12 cellular contexts compared by ENCODE assay signal in genomic region chr10:132923384-132923783, GRCh38. TPM values are rescaled to one million over a fixed set of nuclear protein-coding genes. Genes with fewer than 3 reads are reported as not detected.
A peak's percentile ranks its signal among the peaks of the same experiment; 100 is the strongest.
DNase-seq lines count a peak whose midpoint lies in the region; ATAC-seq, FAIRE-seq and TF ChIP-seq lines count a peak whose summit lies in the region.
"Not testable (repeated sequence)": the region's sequence is repeated elsewhere in the genome, so short reads cannot be mapped to it uniquely, and the experiment has no call there.
"Had no signal": no experiment of that assay in that cellular context is flagged by ENCODE, and none has a peak within 500 bp of the region (broad histone marks: within the 10 kb centered on the region; RNA-seq: fewer than 3 reads in every experiment).

No MANE protein-coding gene starts in this region.

- not testable (repeated sequence) for H3K36me3 Mint-ChIP-seq in WTC11; glutamatergic neuron (ENCODE audit: unreplicated experiment)

- not testable (repeated sequence) for ATAC-seq in WTC11; Right ventricle myocardium superior (ENCODE audit: poor library complexity); lower lobe of right lung

- not testable (repeated sequence) for H3K4me2 ChIP-seq in H1 (ENCODE audit: insufficient read depth in 1 of 2, low read depth in 2 of 2, low read length in 2 of 2); neuronal stem cell (ENCODE audit: insufficient read depth, low read length, poor library complexity, severe bottlenecking)

- not testable (repeated sequence) for H3K27me3 Mint-ChIP-seq in WTC11 (ENCODE audit: low read depth); glutamatergic neuron (ENCODE audit: unreplicated experiment)

- TF ChIP-seq RAD21 in H1 (IDR thresholded peaks at IDR 0.05 in 1 of 2, conservative IDR thresholded peaks at IDR 0.05 in 1 of 2; ENCODE audit: low read depth in 2 of 2, low read length in 2 of 2), result not testable (repeated sequence)

- H4K91ac ChIP-seq in H1 (replicated peaks; ENCODE audit: insufficient read length, low read length), result not testable (repeated sequence)
- H4K91ac ChIP-seq in neuronal stem cell (ENCODE audit: low read depth, low read length, poor library complexity), result peak overlapping the region; percentile 24

- H3K27ac ChIP-seq in H1 (ENCODE audit: low read depth, low read length); kidney (ENCODE audit: low read depth in 2 of 2, low read length in 2 of 2); lower lobe of right lung; neuronal stem cell (replicated peaks; ENCODE audit: low read length): not testable (repeated sequence)

- H4K5ac ChIP-seq in H1 (ENCODE audit: insufficient read length, low read depth, low read length), result not testable (repeated sequence)

- 95% methylated on average over 6 of the region's 7 CpGs; no CpG with 5 or more reads in 1 of the 2 experiments for WGBS in H1 (ENCODE audit: extremely low coverage in 1 of 2, insufficient coverage in 1 of 2, insufficient read length in 1 of 2, insufficient replicate concordance in 2 of 2, low coverage in 1 of 2, low lambda C conversion rate in 2 of 2, missing lambda C conversion rate in 1 of 2), 2 experiments
- WGBS in neuronal stem cell (ENCODE audit: extremely low coverage in 2 of 2, insufficient read length in 2 of 2, insufficient replicate concordance in 1 of 2), 2 donors, result no CpG with 5 or more reads among the region's 7 CpGs

- not testable (repeated sequence) for H3K36me3 ChIP-seq in H1 (ENCODE audit: control insufficient read depth in 2 of 4, insufficient read depth in 4 of 4, low read length in 3 of 4); kidney (ENCODE audit: control insufficient read depth in 1 of 2, insufficient read depth in 2 of 2, low read length in 2 of 2); lower lobe of right lung; neuronal stem cell (replicated peaks in 1 of 2; ENCODE audit: control insufficient read depth in 2 of 2, insufficient read depth in 2 of 2, low read length in 2 of 2)

- H3K79me2 ChIP-seq in H1 (ENCODE audit: control insufficient read depth in 1 of 2, insufficient read depth in 2 of 2, low read length in 2 of 2), result not testable (repeated sequence)

- not testable (repeated sequence) for H2BK15ac ChIP-seq in H1 (ENCODE audit: low read length); neuronal stem cell (ENCODE audit: low read length)

- not testable (repeated sequence) for H3K4me1 ChIP-seq in H1 (replicated peaks in 1 of 4; ENCODE audit: control insufficient read depth in 3 of 4, insufficient read depth in 4 of 4, low read length in 3 of 4); kidney (ENCODE audit: control insufficient read depth in 1 of 2, insufficient read depth in 1 of 2, low read depth in 1 of 2, low read length in 2 of 2); lower lobe of right lung; neuronal stem cell (ENCODE audit: control insufficient read depth in 2 of 2, insufficient read depth in 1 of 2, low read depth in 1 of 2, low read length in 2 of 2)

- H3K23me2 ChIP-seq in H1 (ENCODE audit: low read depth, low read length), result not testable (repeated sequence)

- CTCF ChIA-PET in WTC11 (lab: Charles Lee), result not testable (repeated sequence)
- CTCF ChIA-PET in H1 (lab: Charles Lee; ENCODE audit: partially characterized antibody), result interaction anchor here (1.0 kb wide), 1 partner anchor 14 kb away, joined by 5 read pairs; no protein-coding TSS in a partner anchor

- H3K23ac ChIP-seq in H1 (ENCODE audit: insufficient read length); neuronal stem cell (ENCODE audit: low read depth, low read length, poor library complexity): not testable (repeated sequence)

- not testable (repeated sequence) for H3K18ac ChIP-seq in H1 (ENCODE audit: extremely low read depth, low read length); neuronal stem cell (ENCODE audit: low read length)

- not testable (repeated sequence) for H3K27me3 ChIP-seq in H1 (replicated peaks in 1 of 4; ENCODE audit: control insufficient read depth in 3 of 4, extremely low read depth in 1 of 4, insufficient read depth in 3 of 4, low read length in 3 of 4); lower lobe of right lung (ENCODE audit: low read depth); neuronal stem cell (ENCODE audit: control insufficient read depth in 3 of 3, insufficient read depth in 3 of 3, low read depth in 1 of 3, low read length in 3 of 3)

- not testable (repeated sequence) for H3K9me3 ChIP-seq in H1 (ENCODE audit: insufficient read depth in 2 of 2, low read depth in 1 of 2, low read length in 1 of 2); kidney (ENCODE audit: control insufficient read depth in 1 of 2, low read length in 2 of 2); lower lobe of right lung; neuronal stem cell (replicated peaks in 1 of 2; ENCODE audit: control insufficient read depth in 2 of 2, insufficient read depth in 1 of 2, low read depth in 1 of 2, low read length in 2 of 2)

- intact Hi-C loops in Right ventricle myocardium superior (cut with DNase I); kidney (cut with DNase I); lower lobe of right lung (cut with DNase I): not testable (repeated sequence)

- not testable (repeated sequence) for H2BK20ac ChIP-seq in H1 (ENCODE audit: low read length)

- not testable (repeated sequence) for DNase-seq in WTC11 (ENCODE audit: low spot score); H1 (ENCODE audit: low read depth in 1 of 2, low spot score in 2 of 2); neuronal stem cell (ENCODE audit: low spot score)
- DNase-seq in glutamatergic neuron, result peak; percentile 12
- peak; percentile 4 for DNase-seq in Right ventricle myocardium superior
- peak; percentile 33 for DNase-seq in kidney
- DNase-seq in lower lobe of right lung, result peak; percentile 17

- POLR2A ChIA-PET in WTC11 (lab: Charles Lee); H1 (lab: Charles Lee; ENCODE audit: partially characterized antibody): not testable (repeated sequence)

- FAIRE-seq in H1 (lab: Jason Lieb, UNC); kidney (lab: Jason Lieb, UNC): not testable (repeated sequence)

- not testable (repeated sequence) for H3K4me1 Mint-ChIP-seq in WTC11; glutamatergic neuron (ENCODE audit: low read depth, unreplicated experiment)

- not testable (repeated sequence) for H2AK5ac ChIP-seq in H1 (ENCODE audit: low read depth, low read length); neuronal stem cell (ENCODE audit: low read depth, low read length)

- H3K14ac ChIP-seq in H1 (ENCODE audit: insufficient read length); neuronal stem cell (ENCODE audit: low read length): not testable (repeated sequence)

- not testable (repeated sequence) for H3K4me3 Mint-ChIP-seq in WTC11; glutamatergic neuron (ENCODE audit: unreplicated experiment)

- not testable (repeated sequence) for H3K9me3 Mint-ChIP-seq in WTC11; glutamatergic neuron (ENCODE audit: unreplicated experiment)

- H3K27ac Mint-ChIP-seq in WTC11, result peak overlapping the region; percentile 45; the same call in 1 of the 2 replicates
- not testable (repeated sequence) for H3K27ac Mint-ChIP-seq in glutamatergic neuron (ENCODE audit: unreplicated experiment)

- not testable (repeated sequence) for H4K20me1 ChIP-seq in H1 (replicated peaks in 1 of 2; ENCODE audit: control insufficient read depth in 1 of 2, insufficient read depth in 2 of 2, low read length in 2 of 2)

- H2BK12ac ChIP-seq in H1 (ENCODE audit: low read depth, low read length); neuronal stem cell (ENCODE audit: low read length): not testable (repeated sequence)

- not testable (repeated sequence) for H3K56ac ChIP-seq in H1 (replicated peaks; ENCODE audit: insufficient read length, low read depth, low read length)

- TF ChIP-seq CTCF in WTC11 (IDR thresholded peaks at IDR 0.05); H1 (IDR thresholded peaks at IDR 0.05; ENCODE audit: control extremely low read depth in 1 of 3, insufficient read depth in 1 of 3, low read depth in 1 of 3, low read length in 3 of 3); glutamatergic neuron (IDR thresholded peaks at IDR 0.05; ENCODE audit: partially characterized antibody, unreplicated experiment); kidney (IDR thresholded peaks at IDR 0.05; ENCODE audit: borderline replicate concordance, extremely low read depth, insufficient read depth); lower lobe of right lung (IDR thresholded peaks at IDR 0.05): not testable (repeated sequence)

- not testable (repeated sequence) for H2AFZ ChIP-seq in H1 (ENCODE audit: low read length); neuronal stem cell (ENCODE audit: low read length)

- not testable (repeated sequence) for H3K79me1 ChIP-seq in H1 (ENCODE audit: low read depth, low read length); neuronal stem cell (ENCODE audit: low read depth, low read length)

- not testable (repeated sequence) for TF ChIP-seq EP300 in H1 (IDR thresholded peaks at IDR 0.05; ENCODE audit: borderline replicate concordance in 1 of 2, low read depth in 2 of 2, low read length in 2 of 2)

- H3K4me3 ChIP-seq in H1 (ENCODE audit: extremely low read depth in 1 of 4, insufficient read depth in 2 of 4, low read depth in 3 of 4, low read length in 4 of 4); kidney (ENCODE audit: low read length in 2 of 2); lower lobe of right lung; neuronal stem cell (ENCODE audit: low read length in 2 of 2): not testable (repeated sequence)

- not testable (repeated sequence) for H3K4ac ChIP-seq in H1 (replicated peaks; ENCODE audit: insufficient read length, low read depth, low read length); neuronal stem cell (ENCODE audit: low read length)

- not testable (repeated sequence) for H2BK5ac ChIP-seq in H1 (ENCODE audit: low read depth, low read length); neuronal stem cell (ENCODE audit: low read length)

- H3K9ac ChIP-seq in H1 (replicated peaks in 1 of 4; ENCODE audit: extremely low read depth in 1 of 4, low read depth in 3 of 4, low read length in 3 of 4); kidney (ENCODE audit: low read length in 2 of 2); neuronal stem cell (ENCODE audit: low read depth, low read length, poor library complexity): not testable (repeated sequence)

- not testable (repeated sequence) for H2BK120ac ChIP-seq in H1 (replicated peaks; ENCODE audit: low read depth, low read length); neuronal stem cell (ENCODE audit: low read depth, low read length)

- H4K8ac ChIP-seq in H1 (ENCODE audit: extremely low read depth, insufficient read depth, low read length), result peak overlapping the region; percentile 25; the same call in 1 of the 2 replicates
- not testable (repeated sequence) for H4K8ac ChIP-seq in neuronal stem cell (ENCODE audit: low read depth, low read length)

- TF ChIP-seq POLR2A in H1 (IDR thresholded peaks at IDR 0.05; ENCODE audit: control extremely low read depth in 1 of 2, low read depth in 2 of 2, low read length in 2 of 2), result not testable (repeated sequence)

RNA-seq across cellular contexts. Expression of gene CFAP46, which starts 19.0 kb away (rescaled TPM):
- total RNA-seq in WTC11 (2021) (2.9 to 3.4 TPM (median 3.3 TPM) in 3 replicates), glutamatergic neuron (ENCODE audit: unreplicated experiment) (5.2 TPM), Right ventricle myocardium superior (1.9 TPM), kidney (8.3 TPM), lower lobe of right lung (9.0 TPM)
- total RNA-seq in H1 (2021; fragmentation: NEBNext Ultra II Directional; extraction: Animal tissue kit (Norgen Biotek cat#: 25700)), result 3.1 and 4.8 TPM in 2 replicates
- polyA plus RNA-seq in H1 (2011; rRNA removed) (2.2 and 2.6 TPM in 2 replicates), kidney (ENCODE audit: insufficient read depth, low read depth, low replicate concordance) (3.8 TPM)
- 2.7 TPM for polyA plus RNA-seq in H1 (2011; cell fraction: cytosol; rRNA removed)
- 8.9 TPM for polyA plus RNA-seq in H1 (2011; cell fraction: nucleus; rRNA removed)
- 2.5 to 4.7 TPM (median 3.4 TPM) in 4 replicates for polyA plus RNA-seq in H1 (2012, experiment 1 of 2)
- 2.7 TPM for polyA plus RNA-seq in H1 (2012, experiment 2 of 2)
- 2.8 TPM for polyA plus RNA-seq in H1 (2013, experiment 1 of 2)
- polyA plus RNA-seq in H1 (2013, experiment 2 of 2), result 2.5 TPM
- 3.9 TPM in 2 replicates for polyA minus RNA-seq in H1 (2011; rRNA and poly(A)+ RNA removed)
- polyA minus RNA-seq in H1 (2011; cell fraction: cytosol; rRNA and poly(A)+ RNA removed), result 0.29 TPM
- 5.8 TPM for polyA minus RNA-seq in H1 (2011; cell fraction: nucleus; rRNA and poly(A)+ RNA removed)
- polyA plus RNA-seq in neuronal stem cell (2013, experiment 1 of 2), result 1.5 TPM
- 1.4 TPM for polyA plus RNA-seq in neuronal stem cell (2013, experiment 2 of 2)
- total RNA-seq: CD4-positive, alpha-beta memory T cell; CD4-positive, CD25-positive, alpha-beta regulatory T cell; GM12878 had no signal
- polyA plus RNA-seq: CD14-positive monocyte; CD4-positive, alpha-beta memory T cell; CD4-positive, CD25-positive, alpha-beta regulatory T cell; CD8-positive, alpha-beta memory T cell had no signal
